ENCODE assay signal across 8 cellular contexts in the genomic region with DNA sequence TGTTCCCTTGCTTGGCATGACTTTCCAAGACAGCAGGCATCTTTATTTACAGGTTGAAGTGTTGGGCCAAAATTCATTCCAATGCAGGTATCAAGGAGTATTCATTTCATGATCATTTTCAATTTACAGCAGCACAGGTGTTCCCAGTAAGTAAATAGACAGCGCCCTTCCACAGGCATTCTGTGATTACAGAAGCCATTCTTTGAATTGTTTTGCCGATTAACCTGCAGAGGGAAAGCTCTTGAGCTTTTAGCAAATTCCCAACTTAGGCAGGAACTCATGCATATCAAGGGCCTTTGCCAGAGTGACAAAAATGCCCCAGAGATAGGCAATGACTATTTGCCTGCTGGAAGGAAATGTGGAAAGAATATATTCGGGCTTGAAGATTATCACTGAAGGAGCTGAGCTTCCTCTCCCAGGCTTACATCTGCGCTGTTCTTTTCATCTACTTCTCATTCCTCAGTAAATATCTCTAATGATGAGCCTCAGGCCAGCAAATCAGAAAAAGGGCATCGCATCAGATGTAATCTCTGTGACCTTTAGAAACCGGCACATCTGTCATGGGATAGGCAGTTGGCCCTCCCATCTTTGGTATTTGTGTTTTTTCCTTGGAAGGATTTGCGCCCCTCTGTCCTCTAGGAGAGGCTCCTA. TPM values are rescaled to one million over a fixed set of nuclear protein-coding genes. Genes with fewer than 3 reads are reported as not detected.
DNase-seq lines count a peak whose midpoint lies in the region; ATAC-seq and TF ChIP-seq lines count a peak whose summit lies in the region.

No MANE protein-coding gene starts in this region.

- H3K9me3 ChIP-seq in MM.1S (replicated peaks; ENCODE audit: insufficient read depth, low read length) (no peaks in the 10 kb centered on the region), tibial nerve (no peaks in the 10 kb centered on the region)
- H3K9me3 ChIP-seq in naive thymus-derived CD4-positive, alpha-beta T cell (ENCODE audit: control insufficient read depth in 2 of 3, low read length in 3 of 3) = no peaks in the 10 kb centered on the region

- ATAC-seq in naive thymus-derived CD4-positive, alpha-beta T cell = no peak
- ATAC-seq in left lobe of liver = no peak

- CTCF ChIA-PET in naive thymus-derived CD4-positive, alpha-beta T cell (lab: Charles Lee) = interaction anchor here (1.0 to 6.3 kb wide), 8 partner anchors 9 to 113 kb away, joined by 3 to 127 read pairs (median 8); no protein-coding TSS in a partner anchor

- no peak for TF ChIP-seq POLR2A in tibial nerve (IDR thresholded peaks at IDR 0.05)

- H3K9ac ChIP-seq in MM.1S (ENCODE audit: low read length) = no peak overlapping the region

- no peaks in the 10 kb centered on the region for H3K36me3 ChIP-seq in MM.1S (replicated peaks; ENCODE audit: insufficient read depth, low read length)
- peaks cover 0 to 7% (median 0%) of the 10 kb centered on the region in 3 experiments for H3K36me3 ChIP-seq in naive thymus-derived CD4-positive, alpha-beta T cell (ENCODE audit: control insufficient read depth in 2 of 3, insufficient read depth in 3 of 3, low read length in 3 of 3)
- H3K36me3 ChIP-seq in tibial nerve = no peaks in the 10 kb centered on the region

- H3K4me3 ChIP-seq in MM.1S (ENCODE audit: low read length) (no peak overlapping the region), tibial nerve (peak overlapping the region in 1 of 4 donors; percentile 41)
- H3K4me3 ChIP-seq in naive thymus-derived CD4-positive, alpha-beta T cell (ENCODE audit: low read length) = peak overlapping the region; percentile 52

- intact Hi-C loops in naive thymus-derived CD4-positive, alpha-beta T cell (cut with micrococcal nuclease) = loop anchor here (5.0 to 10.0 kb wide), 2 partner anchors 417 to 420 kb away; no protein-coding TSS in a partner anchor

- peak overlapping the region in 7 of 9 donors; percentile 89 to 97 (median 95) for H3K27ac Mint-ChIP-seq in naive thymus-derived CD4-positive, alpha-beta T cell

- H3K79me2 ChIP-seq in MM.1S (ENCODE audit: low read length) = no peaks in the 10 kb centered on the region

- no peak overlapping the region for H3K4me2 ChIP-seq in MM.1S (ENCODE audit: low read depth, low read length)

- 40 to 44% methylated on average over 7 of the region's 7 CpGs for WGBS in tibial nerve, 2 donors

- H3K9me2 ChIP-seq in MM.1S (replicated peaks; ENCODE audit: insufficient read depth, low read length) = no peaks in the 10 kb centered on the region

- peak overlapping the region; percentile 8; the same call in 1 of the 2 replicates for H3K27ac ChIP-seq in MM.1S (ENCODE audit: low read length)
- H3K27ac ChIP-seq in naive thymus-derived CD4-positive, alpha-beta T cell (ENCODE audit: low read depth, low read length) = peak overlapping the region; percentile 79
- H3K27ac ChIP-seq in tibial nerve = peak overlapping the region in 2 of 4 donors; percentile 33 to 67

- H3K4me1 ChIP-seq in MM.1S (ENCODE audit: low read length) (peaks cover 26% of the 10 kb centered on the region), tibial nerve (peaks cover 0 to 18% (median 5%) of the 10 kb centered on the region in 4 donors)
- peaks cover 32 to 86% of the 10 kb centered on the region in 2 donors for H3K4me1 ChIP-seq in naive thymus-derived CD4-positive, alpha-beta T cell (ENCODE audit: control insufficient read depth in 2 of 2, insufficient read depth in 2 of 2, low read length in 2 of 2)

- TF ChIP-seq EP300 in tibial nerve (IDR thresholded peaks at IDR 0.05) = no peak

- TF ChIP-seq CTCF in MM.1S (IDR thresholded peaks at IDR 0.05; ENCODE audit: low read length) (no peak), tibial nerve (IDR thresholded peaks at IDR 0.05) (no peak)

- peak overlapping the region in 9 of 10 donors; percentile 80 to 99 (median 91) for H3K4me3 Mint-ChIP-seq in naive thymus-derived CD4-positive, alpha-beta T cell

- POLR2A ChIA-PET in naive thymus-derived CD4-positive, alpha-beta T cell (lab: Charles Lee) = interaction anchor here (2.8 to 12.1 kb wide), 2 partner anchors 10 kb away, joined by 18 to 184 read pairs; partner anchors contain the start of gene TXK

- H3K4me1 Mint-ChIP-seq in naive thymus-derived CD4-positive, alpha-beta T cell = peaks cover 0 to 89% (median 84%) of the 10 kb centered on the region in 7 donors

- no peaks in the 10 kb centered on the region for H3K9me3 Mint-ChIP-seq in naive thymus-derived CD4-positive, alpha-beta T cell

- no peaks in the 10 kb centered on the region for H3K27me3 Mint-ChIP-seq in naive thymus-derived CD4-positive, alpha-beta T cell

- H2AFZ ChIP-seq in MM.1S (ENCODE audit: low read length) = no peak overlapping the region

- peaks cover 36% of the 10 kb centered on the region for H3F3A ChIP-seq in MM.1S (ENCODE audit: insufficient read depth, low read length)

- DNase-seq in COR-L47 (lab: John Stamatoyannopoulos, UW) (peak; percentile 16), MM.1S (no peak), astrocyte of the hippocampus (ENCODE audit: low read depth, low spot score) (peak; percentile 29), tibial nerve (ENCODE audit: low spot score in 2 of 2) (no peak), LoVo (ENCODE audit: low spot score) (no peak), left lobe of liver (ENCODE audit: low spot score) (no peak), cerebellar cortex (ENCODE audit: low spot score) (no peak)
- DNase-seq in naive thymus-derived CD4-positive, alpha-beta T cell = no peak

- peaks cover 3 to 45% (median 22%) of the 10 kb centered on the region in 5 donors for H3K36me3 Mint-ChIP-seq in naive thymus-derived CD4-positive, alpha-beta T cell

- 0 out of 2 replicates have a peak, but pooled peaks cover 4% of the 10 kb centered on the region for H4K20me1 ChIP-seq in MM.1S (ENCODE audit: insufficient read depth, low read length)

- H3K27me3 ChIP-seq in MM.1S (replicated peaks; ENCODE audit: insufficient read depth, low read length) (no peaks in the 10 kb centered on the region), tibial nerve (no peaks in the 10 kb centered on the region)
- no peaks in the 10 kb centered on the region for H3K27me3 ChIP-seq in naive thymus-derived CD4-positive, alpha-beta T cell (ENCODE audit: control insufficient read depth in 2 of 2, insufficient read depth in 2 of 2, low read length in 2 of 2)

RNA-seq across cellular contexts. Expression of gene TXK, which starts 6.7 kb away (rescaled TPM):
- 100 to 1,000 TPM in 4 of 5 experiments, 10 to 100 TPM in 1; 35.5 to 128 (median 117) TPM for total RNA-seq in naive thymus-derived CD4-positive, alpha-beta T cell
- 10 to 100 TPM; 56.6 to 80.9 TPM for polyA plus RNA-seq in naive thymus-derived CD4-positive, alpha-beta T cell
- under 1 TPM in 3 of 4 donors, not detected in 1; 0.22 to 0.84 (median 0.30) TPM for total RNA-seq in tibial nerve
- 1.1 TPM for total RNA-seq in left lobe of liver

Comparison
In these comparisons a context has a peak if more than half of its experiments do, and no peak if none do; other contexts are left out.
1. DNase-seq: peak in COR-L47 (single experiment) and astrocyte of the hippocampus (single experiment); none in MM.1S (single experiment), naive thymus-derived CD4-positive, alpha-beta T cell (0 of 9), tibial nerve (0 of 2), LoVo (single experiment), left lobe of liver (single experiment) and cerebellar cortex (single experiment).
2. RNA of gene TXK, which starts 6.7 kb away (total RNA-seq): 35.5 to 128 TPM in naive thymus-derived CD4-positive, alpha-beta T cell; 1.1 TPM in left lobe of liver (single experiment) and 0.22 to 0.84 TPM in tibial nerve; every median in the first group is over 10 times any median in the second.